Comparison of ENCODE assay signal across 1 cellular context in the genomic region with DNA sequence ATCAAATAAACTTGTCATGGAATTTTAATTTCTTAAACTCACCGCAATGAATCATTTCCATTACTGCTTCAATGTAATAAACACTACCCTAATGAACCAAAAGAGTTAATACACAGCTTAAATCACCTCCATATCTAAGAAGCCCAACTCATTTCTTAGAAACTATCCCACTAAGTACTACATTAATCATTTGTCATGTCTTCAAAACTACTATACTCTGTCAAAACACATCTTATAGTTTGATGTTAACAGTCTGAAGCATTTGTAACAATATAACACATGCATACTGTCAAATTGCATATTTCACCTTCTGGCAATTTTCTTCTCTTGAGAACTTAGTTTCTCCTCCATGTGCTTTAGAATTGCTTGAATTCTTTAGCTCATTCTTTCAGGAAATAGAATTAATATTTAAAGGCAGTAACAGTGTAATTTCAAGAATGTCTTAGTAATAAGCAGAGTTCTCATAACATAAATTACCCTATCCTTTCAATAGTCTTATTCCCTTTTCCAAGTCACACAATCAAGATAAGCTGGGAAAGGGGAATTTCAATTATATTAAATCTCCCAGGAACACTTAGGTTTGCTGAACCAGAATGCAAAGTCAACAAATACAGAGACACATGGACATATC.
TF ChIP-seq lines count a peak whose summit lies in the region.

No MANE protein-coding gene starts in this region.

TF ChIP-seq in IMR-90, 13 proteins besides CTCF, POLR2A, EP300 and RAD21:
- TF ChIP-seq CHD1 (IDR thresholded peaks at IDR 0.05; ENCODE audit: low read depth, low read length), result no peak
- no peak for TF ChIP-seq MAFK (IDR thresholded peaks at IDR 0.05; ENCODE audit: low read depth, low read length)
- TF ChIP-seq FOS (IDR thresholded peaks at IDR 0.05; ENCODE audit: low read depth, low read length), result no peak
- TF ChIP-seq RFX5 (IDR thresholded peaks at IDR 0.05; ENCODE audit: low read depth, low read length), result no peak
- no peak for TF ChIP-seq SMC3 (IDR thresholded peaks at IDR 0.05; ENCODE audit: low read depth, low read length)
- no peak for TF ChIP-seq MXI1 (IDR thresholded peaks at IDR 0.05; ENCODE audit: borderline replicate concordance, low read depth, low read length)
- TF ChIP-seq, protein P1, sequence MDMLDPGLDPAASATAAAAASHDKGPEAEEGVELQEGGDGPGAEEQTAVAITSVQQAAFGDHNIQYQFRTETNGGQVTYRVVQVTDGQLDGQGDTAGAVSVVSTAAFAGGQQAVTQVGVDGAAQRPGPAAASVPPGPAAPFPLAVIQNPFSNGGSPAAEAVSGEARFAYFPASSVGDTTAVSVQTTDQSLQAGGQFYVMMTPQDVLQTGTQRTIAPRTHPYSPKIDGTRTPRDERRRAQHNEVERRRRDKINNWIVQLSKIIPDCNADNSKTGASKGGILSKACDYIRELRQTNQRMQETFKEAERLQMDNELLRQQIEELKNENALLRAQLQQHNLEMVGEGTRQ (IDR thresholded peaks at IDR 0.05; ENCODE audit: low read depth, low read length), result no peak
- TF ChIP-seq BHLHE40 (IDR thresholded peaks at IDR 0.05; ENCODE audit: low read depth, low read length), result no peak
- no peak for TF ChIP-seq CEBPB (IDR thresholded peaks at IDR 0.05; ENCODE audit: low read depth, low read length)
- TF ChIP-seq, protein P2, sequence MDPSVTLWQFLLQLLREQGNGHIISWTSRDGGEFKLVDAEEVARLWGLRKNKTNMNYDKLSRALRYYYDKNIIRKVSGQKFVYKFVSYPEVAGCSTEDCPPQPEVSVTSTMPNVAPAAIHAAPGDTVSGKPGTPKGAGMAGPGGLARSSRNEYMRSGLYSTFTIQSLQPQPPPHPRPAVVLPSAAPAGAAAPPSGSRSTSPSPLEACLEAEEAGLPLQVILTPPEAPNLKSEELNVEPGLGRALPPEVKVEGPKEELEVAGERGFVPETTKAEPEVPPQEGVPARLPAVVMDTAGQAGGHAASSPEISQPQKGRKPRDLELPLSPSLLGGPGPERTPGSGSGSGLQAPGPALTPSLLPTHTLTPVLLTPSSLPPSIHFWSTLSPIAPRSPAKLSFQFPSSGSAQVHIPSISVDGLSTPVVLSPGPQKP (IDR thresholded peaks at IDR 0.05; ENCODE audit: borderline replicate concordance, low read depth, low read length), result no peak
- no peak for TF ChIP-seq NFE2L2 (IDR thresholded peaks at IDR 0.05; ENCODE audit: low read depth, low read length)
- no peak for TF ChIP-seq RCOR1 (IDR thresholded peaks at IDR 0.05; ENCODE audit: insufficient replicate concordance, low read length)
- no peak for TF ChIP-seq MAZ (IDR thresholded peaks at IDR 0.05; ENCODE audit: borderline replicate concordance, low read depth, low read length)
TF ChIP-seq in IMR-90: peak in this region for 0.
